ENCODE assay signal across 13 cellular contexts in the genomic region with DNA sequence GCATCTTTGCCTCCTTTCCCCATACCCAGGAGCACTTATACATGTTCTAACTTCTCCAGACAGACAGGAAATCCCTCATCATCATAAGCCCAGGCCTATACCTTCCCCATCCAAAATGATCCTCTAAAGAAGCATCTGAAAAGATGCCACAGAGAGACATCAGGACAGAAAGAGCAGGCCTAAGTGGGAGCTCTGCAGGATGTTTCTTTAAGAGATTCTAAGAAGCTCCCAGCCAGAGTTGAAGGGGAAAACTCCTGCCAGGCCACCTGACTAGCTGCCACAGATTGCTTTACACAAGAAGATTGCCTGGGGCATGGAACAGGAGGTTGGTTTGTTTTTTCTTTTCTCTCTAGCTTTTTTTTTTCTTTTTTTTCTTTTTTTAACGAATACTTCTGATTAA.
DNase-seq lines count a peak whose midpoint lies in the region; TF ChIP-seq lines count a peak whose summit lies in the region.
"Had no signal": no experiment of that assay in that cellular context is flagged by ENCODE, and none has a peak within 500 bp of the region (broad histone marks: within the 10 kb centered on the region; RNA-seq: fewer than 3 reads in every experiment).

No MANE protein-coding gene starts in this region.

- H3K4me3 ChIP-seq in mesenchymal stem cell (ENCODE audit: insufficient read depth in 1 of 2, low read depth in 1 of 2, low read length in 2 of 2) = no peak overlapping the region
- H3K4me3 ChIP-seq in vagina = no peak overlapping the region
- no peak overlapping the region for H3K4me3 ChIP-seq in OCI-LY7 (ENCODE audit: low read depth, low read length, poor library complexity, severe bottlenecking)

- H4K8ac ChIP-seq in mesenchymal stem cell (ENCODE audit: low read length) = no peak overlapping the region

- H3K23ac ChIP-seq in mesenchymal stem cell (ENCODE audit: low read length in 2 of 2) = no peak overlapping the region

- WGBS in mesenchymal stem cell = 64% methylated on average over 1 of the region's 1 CpG

- no peak for TF ChIP-seq POLR2A in vagina (IDR thresholded peaks at IDR 0.05)

- no peak overlapping the region for H2BK120ac ChIP-seq in mesenchymal stem cell (ENCODE audit: low read depth, low read length)

- intact Hi-C loops in vagina (cut with DNase I) = no loop called here
- intact Hi-C loops in OCI-LY7 (cut with micrococcal nuclease; ENCODE audit: unreplicated experiment) = no loop called here

- H3K36me3 ChIP-seq in mesenchymal stem cell (ENCODE audit: control insufficient read depth in 1 of 2, insufficient read depth in 2 of 2, low read depth in 1 of 2, low read length in 2 of 2) (no peaks in the 10 kb centered on the region), vagina (no peaks in the 10 kb centered on the region), OCI-LY7 (ENCODE audit: insufficient read depth, low read length) (no peaks in the 10 kb centered on the region)

- no peaks in the 10 kb centered on the region for H4K20me1 ChIP-seq in OCI-LY7 (ENCODE audit: insufficient read depth, low read length)

- CTCF ChIA-PET in OCI-LY7 (lab: Charles Lee; ENCODE audit: unreplicated experiment) = no interaction called here

- H3K9me3 ChIP-seq in mesenchymal stem cell (ENCODE audit: control insufficient read depth, low read length) (no peaks in the 10 kb centered on the region), vagina (no peaks in the 10 kb centered on the region), OCI-LY7 (ENCODE audit: low read length) (no peaks in the 10 kb centered on the region)

- no peaks in the 10 kb centered on the region for H3K9me2 ChIP-seq in OCI-LY7 (ENCODE audit: insufficient read depth, low read length)

- H3K18ac ChIP-seq in mesenchymal stem cell (ENCODE audit: low read depth in 1 of 2, low read length in 2 of 2) = no peak overlapping the region

- POLR2A ChIA-PET in OCI-LY7 (lab: Charles Lee) = interaction anchor here (0.6 to 1.4 kb wide), 4 partner anchors 10 to 282 kb away, joined by 3 to 8 read pairs (median 3); no protein-coding TSS in a partner anchor

- no peaks in the 10 kb centered on the region for H3K79me1 ChIP-seq in mesenchymal stem cell (replicated peaks; ENCODE audit: low read length, poor library complexity, severe bottlenecking)

- no peak overlapping the region for H3K4ac ChIP-seq in mesenchymal stem cell (ENCODE audit: low read depth in 1 of 2, low read length in 2 of 2)

- H2BK12ac ChIP-seq in mesenchymal stem cell (ENCODE audit: low read length in 2 of 2) = no peak overlapping the region

- H2BK15ac ChIP-seq in mesenchymal stem cell (ENCODE audit: low read depth, poor library complexity, severe bottlenecking) = no peak overlapping the region

- H2AK5ac ChIP-seq in mesenchymal stem cell (ENCODE audit: low read length, severe bottlenecking) = no peak overlapping the region

- H2BK5ac ChIP-seq in mesenchymal stem cell (ENCODE audit: low read depth, low read length, poor library complexity, severe bottlenecking) = no peak overlapping the region

- BruUV-seq in OCI-LY7 (replicated peaks; lab: Mats Ljungman, UMichigan) = no TSS peak

- DNase-seq in SIG-M5 treated with dmso at 0.1 percent for 504 hours (lab: John Stamatoyannopoulos, UW; ENCODE audit: unreplicated experiment) (peak; percentile 30), SIG-M5 (lab: John Stamatoyannopoulos, UW) (no peak), dedifferentiated amniotic fluid mesenchymal stem cell (ENCODE audit: extremely low spot score) (peak; percentile 51), mesenchymal stem cell (peak; percentile 1), vagina (ENCODE audit: extremely low spot score in 2 of 2) (no peak), midbrain (lab: John Stamatoyannopoulos, UW) (no peak), OCI-LY7 (ENCODE audit: low spot score) (no peak), NCI-H510A treated with DMSO at 0.1 percent for 48 hours (lab: John Stamatoyannopoulos, UW) (no peak)
- DNase-seq: activated T-cell treated with anti-CD3 and anti-CD28 coated beads, Interleukin-2, amount 50 U/mL, for 1 hour; foreskin fibroblast; naive thymus-derived CD4-positive, alpha-beta T cell; NCI-H2029 had no signal

- no peak overlapping the region for H3K14ac ChIP-seq in mesenchymal stem cell (ENCODE audit: low read length in 2 of 2)

- H4K91ac ChIP-seq in mesenchymal stem cell (ENCODE audit: low read length) = no peak overlapping the region

- no peaks in the 10 kb centered on the region for H3K27me3 ChIP-seq in mesenchymal stem cell (ENCODE audit: control insufficient read depth in 1 of 2, insufficient read depth in 1 of 2, low read length in 2 of 2)
- no peaks in the 10 kb centered on the region for H3K27me3 ChIP-seq in vagina

- no peak overlapping the region for H3K9ac ChIP-seq in mesenchymal stem cell (ENCODE audit: low read length)
- H3K9ac ChIP-seq: KMS-11 had no signal

- no peaks in the 10 kb centered on the region for H3K79me2 ChIP-seq in OCI-LY7 (ENCODE audit: insufficient read depth, low read depth, low read length)

- H3K4me2 ChIP-seq in mesenchymal stem cell (ENCODE audit: low read length, poor library complexity, severe bottlenecking) (no peak overlapping the region), OCI-LY7 (ENCODE audit: low read length) (no peak overlapping the region)
- H3K4me2 ChIP-seq: KMS-11 had no signal

- no peak overlapping the region for H3K27ac ChIP-seq in mesenchymal stem cell (ENCODE audit: low read length, poor library complexity, severe bottlenecking)
- H3K27ac ChIP-seq in vagina = peak overlapping the region; percentile 18
- no peak overlapping the region for H3K27ac ChIP-seq in OCI-LY7 (ENCODE audit: low read depth, low read length, poor library complexity, severe bottlenecking)
- H3K27ac ChIP-seq: KMS-11 had no signal

- TF ChIP-seq CTCF in vagina (IDR thresholded peaks at IDR 0.05) (no peak), OCI-LY7 (conservative IDR thresholded peaks at IDR 0.05; ENCODE audit: low read length) (no peak)

- H2AFZ ChIP-seq in mesenchymal stem cell (ENCODE audit: low read depth, low read length) (no peak overlapping the region), OCI-LY7 (ENCODE audit: low read length) (no peak overlapping the region)

- H3K4me1 ChIP-seq in mesenchymal stem cell (ENCODE audit: control insufficient read depth, insufficient read depth, low read depth, low read length) (no peaks in the 10 kb centered on the region), vagina (peaks cover 17% of the 10 kb centered on the region), OCI-LY7 (ENCODE audit: insufficient read depth, low read length, poor library complexity, severe bottlenecking) (no peaks in the 10 kb centered on the region)

Comparison
In these comparisons a context has a peak if more than half of its experiments do, and no peak if none do; other contexts are left out.
1. DNase-seq: peak in SIG-M5 treated with dmso at 0.1 percent for 504 hours (single experiment), dedifferentiated amniotic fluid mesenchymal stem cell (single experiment) and mesenchymal stem cell (single experiment); none in SIG-M5 (single experiment), vagina (0 of 2), midbrain (single experiment), OCI-LY7 (single experiment) and NCI-H510A treated with DMSO at 0.1 percent for 48 hours (single experiment).